10 cellular contexts compared by ENCODE assay signal in genomic region chr2:36373149-36373880, GRCh38. TPM values are rescaled to one million over a fixed set of nuclear protein-coding genes. Genes with fewer than 3 reads are reported as not detected.
DNase-seq lines count a peak whose midpoint lies in the region; ATAC-seq, FAIRE-seq and TF ChIP-seq lines count a peak whose summit lies in the region.
"Had no signal": no experiment of that assay in that cellular context is flagged by ENCODE, and none has a peak within 500 bp of the region (broad histone marks: within the 10 kb centered on the region; RNA-seq: fewer than 3 reads in every experiment).

No MANE protein-coding gene starts in this region.

- intact Hi-C loops in Calu3 (cut with micrococcal nuclease; ENCODE audit: unreplicated experiment) (loop anchor here (2.0 kb wide), 1 partner anchor 15 kb away; no protein-coding TSS in a partner anchor), endothelial cell of umbilical vein (cut with micrococcal nuclease) (loop anchor here (2.0 to 5.0 kb wide), 3 partner anchors 87 to 189 kb away; no protein-coding TSS in a partner anchor)

- TF ChIP-seq POLR2A in endothelial cell of umbilical vein (IDR thresholded peaks at IDR 0.05; ENCODE audit: low read depth, low read length), result no peak

- H2AFZ ChIP-seq in endothelial cell of umbilical vein (ENCODE audit: low read depth, low read length), result no peak overlapping the region

- no TSS peak for BruUV-seq in Calu3 (replicated peaks; lab: Mats Ljungman, UMichigan)
- BruUV-seq in endothelial cell of umbilical vein (replicated peaks; lab: Mats Ljungman, UMichigan), result no TSS peak

- H3K27ac Mint-ChIP-seq in Calu3 (ENCODE audit: unreplicated experiment), result peak overlapping the region; percentile 16
- H3K27ac Mint-ChIP-seq in natural killer cell treated with Interleukin-12 subunit alpha and Interleukin-12 subunit beta and Interleukin-15 and Interleukin-18, amount 100 ng/mL, for 72 hours, result peak overlapping the region; percentile 46 to 62
- H3K27ac Mint-ChIP-seq: memory B cell had no signal

- peaks cover 100% of the 10 kb centered on the region for H3K79me2 ChIP-seq in endothelial cell of umbilical vein (ENCODE audit: control insufficient read depth, insufficient read depth, low read length)

- H3K9ac ChIP-seq in endothelial cell of umbilical vein (replicated peaks; ENCODE audit: extremely low read depth, insufficient read depth, low read length), result peak overlapping the region; percentile 63

- H3K36me3 Mint-ChIP-seq in Calu3 (ENCODE audit: insufficient read depth, unreplicated experiment), result peaks cover 18% of the 10 kb centered on the region
- peaks cover 2% of the 10 kb centered on the region for H3K36me3 Mint-ChIP-seq in natural killer cell treated with Interleukin-12 subunit alpha and Interleukin-12 subunit beta and Interleukin-15 and Interleukin-18, amount 100 ng/mL, for 72 hours
- H3K36me3 Mint-ChIP-seq: memory B cell had no signal

- H3K27me3 Mint-ChIP-seq in Calu3 (ENCODE audit: unreplicated experiment), result no peaks in the 10 kb centered on the region
- no peaks in the 10 kb centered on the region for H3K27me3 Mint-ChIP-seq in natural killer cell treated with Interleukin-12 subunit alpha and Interleukin-12 subunit beta and Interleukin-15 and Interleukin-18, amount 100 ng/mL, for 72 hours

- no peaks in the 10 kb centered on the region for H3K9me3 ChIP-seq in endothelial cell of umbilical vein (replicated peaks; ENCODE audit: control insufficient read depth, insufficient read depth, low read length)

- H3K4me3 Mint-ChIP-seq in Calu3 (ENCODE audit: low read depth, unreplicated experiment), result peak overlapping the region; percentile 37
- H3K4me3 Mint-ChIP-seq in natural killer cell treated with Interleukin-12 subunit alpha and Interleukin-12 subunit beta and Interleukin-15 and Interleukin-18, amount 100 ng/mL, for 72 hours, result peak overlapping the region; percentile 63
- H3K4me3 Mint-ChIP-seq: memory B cell had no signal

- CTCF ChIA-PET in Calu3 (lab: Charles Lee) (interaction anchor here (1.6 kb wide), 1 partner anchor 23 kb away, joined by 6 read pairs; no protein-coding TSS in a partner anchor), endothelial cell of umbilical vein (lab: Charles Lee) (interaction anchor here (0.8 to 7.1 kb wide), 11 partner anchors 9 to 87 kb away, joined by 3 to 41 read pairs (median 4); no protein-coding TSS in a partner anchor)

- peaks cover 3 to 4% of the 10 kb centered on the region in 2 experiments for H3K36me3 ChIP-seq in endothelial cell of umbilical vein (ENCODE audit: control insufficient read depth in 2 of 2, extremely low read depth in 1 of 2, insufficient read depth in 2 of 2, low read length in 2 of 2)

- POLR2A ChIA-PET in endothelial cell of umbilical vein (lab: Charles Lee), result interaction anchor here (0.8 to 1.5 kb wide), 3 partner anchors 11 to 15 kb away, joined by 3 read pairs; no protein-coding TSS in a partner anchor

- peak; percentile 78 to 82 for ATAC-seq in natural killer cell treated with Interleukin-12 subunit alpha and Interleukin-12 subunit beta and Interleukin-15 and Interleukin-18, amount 100 ng/mL, for 72 hours
- ATAC-seq in HG02763 (IDR thresholded peaks at IDR 0.05; ENCODE audit: unreplicated experiment) (no peak), GM19395 (IDR thresholded peaks at IDR 0.05; ENCODE audit: unreplicated experiment) (no peak)

- DNase-seq in Calu3, result no peak
- DNase-seq in NCI-H187 treated with DMSO at 0.1 percent for 48 hours (lab: John Stamatoyannopoulos, UW), result peak; percentile 81
- no peak for DNase-seq in endothelial cell of umbilical vein (ENCODE audit: low read depth, low spot score)
- no peak for DNase-seq in natural killer cell treated with Interleukin-12 subunit alpha and Interleukin-12 subunit beta and Interleukin-15 and Interleukin-18, amount 100 ng/mL, for 72 hours (ENCODE audit: low spot score)
- no peak for DNase-seq in SIG-M5 (lab: John Stamatoyannopoulos, UW)
- DNase-seq in NCI-H1436 (lab: John Stamatoyannopoulos, UW), result no peak
- DNase-seq: KG1 had no signal

- H3K4me3 ChIP-seq in endothelial cell of umbilical vein (replicated peaks in 1 of 3; ENCODE audit: insufficient read depth in 1 of 3, low read depth in 1 of 3, low read length in 3 of 3), result no peak overlapping the region

- peak overlapping the region; percentile 26 for H3K4me2 ChIP-seq in endothelial cell of umbilical vein (ENCODE audit: insufficient read depth, low read length)

- H4K20me1 ChIP-seq in endothelial cell of umbilical vein (replicated peaks; ENCODE audit: control insufficient read depth, extremely low read depth, insufficient read depth, low read length), result peaks cover 10% of the 10 kb centered on the region

- peak overlapping the region; percentile 81 for H3K27ac ChIP-seq in endothelial cell of umbilical vein (ENCODE audit: insufficient read depth, low read depth, low read length)

- no peaks in the 10 kb centered on the region for H3K9me1 ChIP-seq in endothelial cell of umbilical vein (replicated peaks; ENCODE audit: control insufficient read depth, extremely low read depth, insufficient read depth, low read length)

- dilution Hi-C loops in endothelial cell of umbilical vein (cut with MboI; ENCODE audit: extremely low pct_ligation_motif_present, low sequenced_read_pairs), result no loop called here

- peaks cover 77% of the 10 kb centered on the region for H3K4me1 Mint-ChIP-seq in Calu3 (ENCODE audit: low read depth, unreplicated experiment)
- H3K4me1 Mint-ChIP-seq in natural killer cell treated with Interleukin-12 subunit alpha and Interleukin-12 subunit beta and Interleukin-15 and Interleukin-18, amount 100 ng/mL, for 72 hours (ENCODE audit: low read depth in 2 of 2), result peaks cover 28 to 41% of the 10 kb centered on the region in 2 donors

- no peak for TF ChIP-seq CTCF in Calu3 (IDR thresholded peaks at IDR 0.05; ENCODE audit: unreplicated experiment)
- TF ChIP-seq CTCF in endothelial cell of umbilical vein (IDR thresholded peaks at IDR 0.05; ENCODE audit: extremely low read depth in 1 of 2, insufficient read depth in 1 of 2, low read depth in 1 of 2, low read length in 2 of 2), result no peak

- no peaks in the 10 kb centered on the region for H3K9me3 Mint-ChIP-seq in Calu3 (ENCODE audit: low read depth, unreplicated experiment)
- no peaks in the 10 kb centered on the region for H3K9me3 Mint-ChIP-seq in natural killer cell treated with Interleukin-12 subunit alpha and Interleukin-12 subunit beta and Interleukin-15 and Interleukin-18, amount 100 ng/mL, for 72 hours
- H3K9me3 Mint-ChIP-seq: memory B cell had no signal

- peaks cover 99% of the 10 kb centered on the region for H3K4me1 ChIP-seq in endothelial cell of umbilical vein (ENCODE audit: control insufficient read depth, extremely low read depth, insufficient read depth, low read length)

- FAIRE-seq in endothelial cell of umbilical vein (lab: Jason Lieb, UNC), result peak; percentile 53

- H3K27me3 ChIP-seq in endothelial cell of umbilical vein (ENCODE audit: control insufficient read depth in 2 of 2, insufficient read depth in 2 of 2, low read length in 2 of 2), result no peaks in the 10 kb centered on the region

TF ChIP-seq in endothelial cell of umbilical vein, 7 proteins besides CTCF, POLR2A, EP300 and RAD21:
- TF ChIP-seq MAX (IDR thresholded peaks at IDR 0.05; ENCODE audit: insufficient read depth, insufficient read length) (no peak), POLR2AphosphoS5 (IDR thresholded peaks at IDR 0.05; ENCODE audit: insufficient read depth, low read depth, low read length) (peak; percentile 28), JUN (IDR thresholded peaks at IDR 0.05; ENCODE audit: borderline replicate concordance, insufficient read depth, insufficient read length, low read depth) (no peak), EZH2 (IDR thresholded peaks at IDR 0.05; ENCODE audit: borderline replicate concordance, low read depth, low read length, severe bottlenecking) (no peak)

RNA-seq across cellular contexts. Expression of gene CRIM1, which starts 17.7 kb away (rescaled TPM):
- total RNA-seq in Calu3 (2022) (48.0 and 57.6 TPM in 2 replicates), endothelial cell of umbilical vein (649 and 675 TPM in 2 replicates)
- 422 and 462 TPM in 2 replicates for polyA plus RNA-seq in endothelial cell of umbilical vein
- polyA plus RNA-seq in endothelial cell of umbilical vein (2011; cell fraction: cytosol; rRNA removed), result 397 and 400 TPM in 2 replicates
- polyA plus RNA-seq in endothelial cell of umbilical vein (2011; cell fraction: nucleus; rRNA removed), result 406 and 467 TPM in 2 replicates
- 369 and 389 TPM in 2 replicates for polyA plus RNA-seq in endothelial cell of umbilical vein (2012)
- 1,644 and 1,810 TPM in 2 replicates for polyA minus RNA-seq in endothelial cell of umbilical vein
- 271 TPM for polyA minus RNA-seq in endothelial cell of umbilical vein (2011; cell fraction: cytosol; rRNA and poly(A)+ RNA removed)
- 1,549 and 1,599 TPM in 2 replicates for polyA minus RNA-seq in endothelial cell of umbilical vein (2011; cell fraction: nucleus; rRNA and poly(A)+ RNA removed)
- total RNA-seq in natural killer cell treated with Interleukin-12 subunit alpha and Interleukin-12 subunit beta and Interleukin-15 and Interleukin-18, amount 100 ng/mL, for 72 hours, result 10 to 100 TPM in 1 of 2 donors, 1 to 10 TPM in 1; 6.6 to 13.6 TPM

Comparison
In these comparisons a context has a peak if more than half of its experiments do, and no peak if none do; other contexts are left out.
1. ATAC-seq: peak in natural killer cell treated with Interleukin-12 subunit alpha and Interleukin-12 subunit beta and Interleukin-15 and Interleukin-18, amount 100 ng/mL, for 72 hours (2 of 2); none in HG02763 (single experiment) and GM19395 (single experiment).
2. RNA of gene CRIM1, which starts 17.7 kb away (total RNA-seq): 649 to 675 TPM in endothelial cell of umbilical vein; 48.0 to 57.6 TPM in Calu3 and 6.6 to 13.6 TPM in natural killer cell treated with Interleukin-12 subunit alpha and Interleukin-12 subunit beta and Interleukin-15 and Interleukin-18, amount 100 ng/mL, for 72 hours; every median in the first group is over 10 times any median in the second.